In the genomic region with DNA sequence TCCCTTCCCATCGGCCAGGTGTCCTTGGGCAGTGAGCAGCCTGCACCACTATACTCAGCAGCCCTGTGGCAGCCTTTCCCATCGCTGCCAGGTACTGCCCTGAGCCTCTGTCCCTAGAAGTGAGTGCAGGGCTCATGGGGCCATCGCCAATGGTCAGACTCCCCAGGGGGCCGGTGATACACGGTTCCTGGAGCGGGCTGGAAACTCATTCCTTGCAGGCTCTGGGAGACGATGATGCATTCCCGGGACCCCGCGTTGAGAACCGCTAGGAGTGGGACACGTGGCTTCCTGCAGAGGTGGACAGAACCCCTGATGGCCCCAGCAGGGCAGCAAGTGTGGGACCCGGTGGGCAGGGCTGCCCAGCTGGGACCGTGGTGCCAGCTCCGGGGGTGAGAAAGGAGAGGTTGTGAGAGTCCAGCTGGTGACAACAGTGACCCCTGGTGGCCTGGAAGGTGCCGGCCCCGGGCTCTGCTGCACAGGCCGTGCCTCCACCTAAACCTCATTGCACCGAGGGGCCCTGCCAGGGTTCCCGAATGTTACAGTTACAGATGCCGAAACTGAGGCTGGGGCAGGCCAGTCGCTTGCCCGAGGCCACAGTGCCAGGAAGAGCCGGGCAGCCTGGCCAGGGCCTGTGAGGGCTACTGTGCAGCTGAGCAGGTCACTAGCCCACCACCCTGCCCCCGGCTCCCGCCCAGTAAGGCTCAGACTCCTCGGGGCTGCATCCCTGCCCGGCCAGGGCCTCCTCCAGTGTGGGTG, we compare ENCODE assay signal across 8 cellular contexts. TPM values are rescaled to one million over a fixed set of nuclear protein-coding genes. Genes with fewer than 3 reads are reported as not detected.
DNase-seq lines count a peak whose midpoint lies in the region; ATAC-seq and TF ChIP-seq lines count a peak whose summit lies in the region.

No MANE protein-coding gene starts in this region.

- WGBS in lung, 2 donors = 50 to 53% methylated on average over 28 of the region's 28 CpGs

- H3K4me3 ChIP-seq in lung = no peak overlapping the region

- H3K27me3 ChIP-seq in lung (ENCODE audit: control insufficient read depth, insufficient read depth) = no peaks in the 10 kb centered on the region

- peak; percentile 77 for TF ChIP-seq CTCF in lung (IDR thresholded peaks at IDR 0.05; ENCODE audit: control extremely low read depth, extremely low read depth)

- DNase-seq in COLO668 (lab: John Stamatoyannopoulos, UW; ENCODE audit: unreplicated experiment) (peak; percentile 56), NCI-H2196 (lab: John Stamatoyannopoulos, UW; ENCODE audit: unreplicated experiment) (peak; percentile 51), dedifferentiated amniotic fluid mesenchymal stem cell (ENCODE audit: extremely low spot score) (peak; percentile 38), lung (ENCODE audit: low spot score) (peak; percentile 62)
- DNase-seq in activated CD4-positive, alpha-beta T cell treated with anti-CD3 and anti-CD28 coated beads, Interleukin-2, amount 50 U/mL, for 48 hours = peak; percentile 78 to 85
- DNase-seq in stimulated activated CD8-positive, alpha-beta memory T cell treated with anti-CD3 and anti-CD28 coated beads, Interleukin-15, amount 100 ng/mL, for 48 hours (ENCODE audit: low read depth in 2 of 2) = peak; percentile 36 to 48

- peaks cover 0 to 9% of the 10 kb centered on the region in 2 donors for H3K36me3 ChIP-seq in lung (ENCODE audit: control insufficient read depth in 2 of 2, insufficient read depth in 2 of 2, low read length in 2 of 2)

- ATAC-seq in GM21515 (IDR thresholded peaks at IDR 0.05; ENCODE audit: unreplicated experiment) (peak; percentile 60), lung (ENCODE audit: insufficient read depth, low FRiP score) (peak; percentile 42), HG02938 (IDR thresholded peaks at IDR 0.05; ENCODE audit: unreplicated experiment) (no peak)

- no peaks in the 10 kb centered on the region for H3K9me3 ChIP-seq in lung (ENCODE audit: control insufficient read depth in 2 of 2, insufficient read depth in 1 of 2, low read length in 1 of 2)

- H3K4me1 ChIP-seq in lung (ENCODE audit: control insufficient read depth in 2 of 2, insufficient read depth in 2 of 2, low read length in 2 of 2) = peaks cover 0 to 9% of the 10 kb centered on the region in 2 donors

- H3K27ac ChIP-seq in lung (ENCODE audit: low read depth in 1 of 2, low read length in 1 of 2) = no peak overlapping the region

RNA-seq across cellular contexts. Expression of a gene that starts 33.8 kb away (rescaled TPM):
- 10 to 100 TPM; 10.6 to 56.9 TPM for total RNA-seq in lung
- 10 to 100 TPM; 21.0 to 23.5 TPM for polyA plus RNA-seq in lung
